ENCODE assay signal across 24 cellular contexts in genomic region chr2:238916875-238917590, GRCh38.
DNase-seq lines count a peak whose midpoint lies in the region; TF ChIP-seq lines count a peak whose summit lies in the region.
"Had no signal": no experiment of that assay in that cellular context is flagged by ENCODE, and none has a peak within 500 bp of the region (broad histone marks: within the 10 kb centered on the region; RNA-seq: fewer than 3 reads in every experiment).

No MANE protein-coding gene starts in this region.

- 69 to 72% methylated on average over 14 of the region's 14 CpGs for WGBS in GM23248 (ENCODE audit: low coverage in 1 of 2, low lambda C conversion rate in 2 of 2, missing lambda C conversion rate in 2 of 2), 2 experiments

- peaks cover 12% of the 10 kb centered on the region for H3K36me3 ChIP-seq in GM23248 (ENCODE audit: low read depth)
- H3K36me3 ChIP-seq: adrenal gland had no signal

- H3K4me1 Mint-ChIP-seq in activated naive CD8-positive, alpha-beta T cell treated with anti-CD3 and anti-CD28 coated beads for 36 hours = no peaks in the 10 kb centered on the region
- H3K4me1 Mint-ChIP-seq: stimulated activated naive CD8-positive, alpha-beta T cell treated with anti-CD3 and anti-CD28 coated beads, Interleukin-15, amount 100 ng/mL, for 72 hours had no signal

- DNase-seq in GM23248 = peak; percentile 55
- peak; percentile 66 for DNase-seq in LHCN-M2 (ENCODE audit: low read depth)
- peak; percentile 65 for DNase-seq in coronary artery (ENCODE audit: low spot score)
- peak; percentile 72 for DNase-seq in posterior vena cava (ENCODE audit: low spot score)
- DNase-seq in retina = no peak
- no peak for DNase-seq in cerebellum (ENCODE audit: low spot score)
- no peak for DNase-seq in NCI-H345 (lab: John Stamatoyannopoulos, UW)
- DNase-seq in activated naive CD8-positive, alpha-beta T cell treated with anti-CD3 and anti-CD28 coated beads for 36 hours = no peak
- DNase-seq: adrenal gland; CD8-positive, alpha-beta T cell; DMS153; GF-D8; NCI-H1105; NCI-H2029 treated with DMSO at 0.1 percent for 48 hours; NCI-H446; SHP77; stimulated activated CD4-positive, alpha-beta T cell treated with anti-CD3 and anti-CD28 coated beads, Interleukin-4, amount 100 ng/mL, for 24 hours; stimulated activated naive CD8-positive, alpha-beta T cell treated with anti-CD3 and anti-CD28 coated beads, Interleukin-15, amount 100 ng/mL, for 72 hours; trophoblast cell had no signal

- no peak overlapping the region for H3K9ac ChIP-seq in GM23248
- H3K9ac ChIP-seq: KMS-11 had no signal

- peaks cover 84% of the 10 kb centered on the region for H3F3A ChIP-seq in GM23248 (ENCODE audit: insufficient read depth)

- no peaks in the 10 kb centered on the region for H3K9me2 ChIP-seq in GM23248 (ENCODE audit: insufficient read depth)

- H3K36me3 Mint-ChIP-seq in activated naive CD8-positive, alpha-beta T cell treated with anti-CD3 and anti-CD28 coated beads for 36 hours = no peaks in the 10 kb centered on the region
- H3K36me3 Mint-ChIP-seq: CD8-positive, alpha-beta T cell; mesothelial cell of epicardium had no signal

- TF ChIP-seq CTCF in coronary artery (IDR thresholded peaks at IDR 0.05) = no peak

- H3K9me3 Mint-ChIP-seq in activated naive CD8-positive, alpha-beta T cell treated with anti-CD3 and anti-CD28 coated beads for 36 hours = no peaks in the 10 kb centered on the region
- H3K9me3 Mint-ChIP-seq: CD8-positive, alpha-beta T cell; mesothelial cell of epicardium; stimulated activated naive CD8-positive, alpha-beta T cell treated with anti-CD3 and anti-CD28 coated beads, Interleukin-15, amount 100 ng/mL, for 72 hours had no signal

- H3K4me2 ChIP-seq in GM23248 (ENCODE audit: unreplicated experiment) = no peak overlapping the region
- H3K4me2 ChIP-seq: KMS-11, smooth muscle cell had no signal

- H3K4me1 ChIP-seq in GM23248 (ENCODE audit: insufficient read depth) = peaks cover 36% of the 10 kb centered on the region
- H3K4me1 ChIP-seq: adrenal gland had no signal

- intact Hi-C loops in posterior vena cava (cut with DNase I) = no loop called here

- H3K9me3 ChIP-seq in GM23248 (ENCODE audit: low read depth) = no peaks in the 10 kb centered on the region
- H3K9me3 ChIP-seq: adrenal gland had no signal

- no peaks in the 10 kb centered on the region for H4K20me1 ChIP-seq in GM23248 (ENCODE audit: insufficient read depth)

- no peak overlapping the region for H3K4me3 Mint-ChIP-seq in activated naive CD8-positive, alpha-beta T cell treated with anti-CD3 and anti-CD28 coated beads for 36 hours
- H3K4me3 Mint-ChIP-seq: CD8-positive, alpha-beta T cell; mesothelial cell of epicardium; nephron; stimulated activated naive CD8-positive, alpha-beta T cell treated with anti-CD3 and anti-CD28 coated beads, Interleukin-15, amount 100 ng/mL, for 72 hours had no signal

- no peak overlapping the region for H3K27ac Mint-ChIP-seq in activated naive CD8-positive, alpha-beta T cell treated with anti-CD3 and anti-CD28 coated beads for 36 hours
- H3K27ac Mint-ChIP-seq: CD8-positive, alpha-beta T cell; mesothelial cell of epicardium; nephron; stimulated activated naive CD8-positive, alpha-beta T cell treated with anti-CD3 and anti-CD28 coated beads, Interleukin-15, amount 100 ng/mL, for 72 hours had no signal

- H3K4me3 ChIP-seq in GM23248 (no peak overlapping the region), coronary artery (no peak overlapping the region)
- H3K4me3 ChIP-seq: adrenal gland, dorsolateral prefrontal cortex, smooth muscle cell had no signal

- no peak overlapping the region for H2AFZ ChIP-seq in GM23248

- no peaks in the 10 kb centered on the region for H3K27me3 ChIP-seq in GM23248 (replicated peaks; ENCODE audit: insufficient read depth)
- H3K27me3 ChIP-seq: adrenal gland had no signal

- peak overlapping the region; percentile 77 for H3K27ac ChIP-seq in GM23248
- no peak overlapping the region for H3K27ac ChIP-seq in coronary artery
- H3K27ac ChIP-seq: adrenal gland, dorsolateral prefrontal cortex, KMS-11 had no signal

- in situ Hi-C loops in GM23248 (cut with MboI) = no loop called here

- H3K79me2 ChIP-seq in GM23248 (ENCODE audit: insufficient read depth) = peaks cover 14% of the 10 kb centered on the region

- H3K27me3 Mint-ChIP-seq in activated naive CD8-positive, alpha-beta T cell treated with anti-CD3 and anti-CD28 coated beads for 36 hours = peaks cover 4% of the 10 kb centered on the region

Comparison
In these comparisons a context has a peak if more than half of its experiments do, and no peak if none do; other contexts are left out.
1. DNase-seq: peak in GM23248 (single experiment), LHCN-M2 (single experiment), coronary artery (single experiment) and posterior vena cava (single experiment); none in retina (single experiment), cerebellum (single experiment), NCI-H345 (single experiment) and activated naive CD8-positive, alpha-beta T cell treated with anti-CD3 and anti-CD28 coated beads for 36 hours (single experiment).